16 cellular contexts compared by ENCODE assay signal in genomic region chr15:66057089-66057488, GRCh38.
DNase-seq lines count a peak whose midpoint lies in the region; ATAC-seq and TF ChIP-seq lines count a peak whose summit lies in the region.
"Had no signal": no experiment of that assay in that cellular context is flagged by ENCODE, and none has a peak within 500 bp of the region (broad histone marks: within the 10 kb centered on the region; RNA-seq: fewer than 3 reads in every experiment).

No MANE protein-coding gene starts in this region.

- intact Hi-C loops in left lung (cut with DNase I) (no loop called here), mammary epithelial cell (cut with micrococcal nuclease) (no loop called here)

- H3K36me3 ChIP-seq in H7 (replicated peaks; ENCODE audit: control insufficient read depth, insufficient read depth, low read length) = no peaks in the 10 kb centered on the region
- no peaks in the 10 kb centered on the region for H3K36me3 ChIP-seq in neural progenitor cell
- H3K36me3 ChIP-seq in left lung = no peaks in the 10 kb centered on the region
- H3K36me3 ChIP-seq in mammary epithelial cell (ENCODE audit: insufficient read depth, low read length) = no peaks in the 10 kb centered on the region

- H3K9me3 Mint-ChIP-seq in chondrocyte (ENCODE audit: low read depth) (no peaks in the 10 kb centered on the region), neural progenitor cell (no peaks in the 10 kb centered on the region)
- H3K9me3 Mint-ChIP-seq: H9 had no signal

- H4K20me1 ChIP-seq in neural progenitor cell (ENCODE audit: low read depth) = no peaks in the 10 kb centered on the region
- H4K20me1 ChIP-seq in mammary epithelial cell (ENCODE audit: insufficient read depth, low read length) = no peaks in the 10 kb centered on the region

- TF ChIP-seq CTCF in chondrocyte (IDR thresholded peaks at IDR 0.05) = no peak
- TF ChIP-seq CTCF in neural progenitor cell (IDR thresholded peaks at IDR 0.05) = no peak
- no peak for TF ChIP-seq CTCF in left lung (IDR thresholded peaks at IDR 0.05)
- no peak for TF ChIP-seq CTCF in mammary epithelial cell (conservative IDR thresholded peaks at IDR 0.05 in 1 of 2, IDR thresholded peaks at IDR 0.05 in 1 of 2; ENCODE audit: extremely low read depth in 1 of 2, insufficient read depth in 1 of 2, low read depth in 1 of 2, low read length in 2 of 2)

- WGBS in mammary epithelial cell (ENCODE audit: low coverage, missing lambda C conversion rate) = 85% methylated on average over 6 of the region's 7 CpGs

- no peak overlapping the region for H3K4me3 ChIP-seq in H7 (ENCODE audit: insufficient read depth, low read depth, low read length)
- no peak overlapping the region for H3K4me3 ChIP-seq in neural progenitor cell
- H3K4me3 ChIP-seq in left lung = no peak overlapping the region
- no peak overlapping the region for H3K4me3 ChIP-seq in mammary epithelial cell (replicated peaks in 1 of 3; ENCODE audit: insufficient read depth in 1 of 3, low read depth in 2 of 3, low read length in 3 of 3)

- dilution Hi-C loops in mammary epithelial cell (cut with HindIII; ENCODE audit: low sequenced_read_pairs) = no loop called here

- no TSS peak for BruUV-seq in mammary epithelial cell (replicated peaks; lab: Mats Ljungman, UMichigan)

- H3K4me2 ChIP-seq in neural progenitor cell (no peak overlapping the region), mammary epithelial cell (ENCODE audit: insufficient read depth, low read depth, low read length) (no peak overlapping the region)

- H3K27ac Mint-ChIP-seq in chondrocyte (ENCODE audit: unreplicated experiment) = no peak overlapping the region
- H3K27ac Mint-ChIP-seq in neural progenitor cell = no peak overlapping the region
- H3K27ac Mint-ChIP-seq: CD4-positive, alpha-beta memory T cell had no signal

- in situ Hi-C loops in mammary epithelial cell (cut with MboI; ENCODE audit: low sequenced_read_pairs in 2 of 2) = no loop called here

- H3K27me3 ChIP-seq in H7 (ENCODE audit: control insufficient read depth, insufficient read depth, low read length) (no peaks in the 10 kb centered on the region), neural progenitor cell (no peaks in the 10 kb centered on the region), left lung (peaks cover 0 to 14% of the 10 kb centered on the region in 2 donors), mammary epithelial cell (ENCODE audit: insufficient read depth, low read length) (no peaks in the 10 kb centered on the region)

- no peak overlapping the region for H3K9ac ChIP-seq in neural progenitor cell
- no peak overlapping the region for H3K9ac ChIP-seq in mammary epithelial cell (ENCODE audit: insufficient read depth, low read length)

- H3K79me2 ChIP-seq in neural progenitor cell (ENCODE audit: low read depth) = no peaks in the 10 kb centered on the region
- no peaks in the 10 kb centered on the region for H3K79me2 ChIP-seq in mammary epithelial cell (ENCODE audit: insufficient read depth, low read length)

- H3F3A ChIP-seq in neural progenitor cell (ENCODE audit: low read depth) = no peaks in the 10 kb centered on the region

- H3K4me1 Mint-ChIP-seq in chondrocyte (ENCODE audit: low read depth) (no peaks in the 10 kb centered on the region), neural progenitor cell (peaks cover 25% of the 10 kb centered on the region)
- H3K4me1 Mint-ChIP-seq: CD4-positive, alpha-beta memory T cell had no signal

- no peak for ATAC-seq in left lung
- ATAC-seq: HCT116 had no signal

- H3K36me3 Mint-ChIP-seq in chondrocyte (ENCODE audit: low read depth) (no peaks in the 10 kb centered on the region), neural progenitor cell (no peaks in the 10 kb centered on the region)
- H3K36me3 Mint-ChIP-seq: CD4-positive, alpha-beta memory T cell had no signal

- no peaks in the 10 kb centered on the region for H3K9me3 ChIP-seq in neural progenitor cell (ENCODE audit: low read depth)
- peaks cover 0 to 2% of the 10 kb centered on the region in 2 donors for H3K9me3 ChIP-seq in left lung
- no peaks in the 10 kb centered on the region for H3K9me3 ChIP-seq in mammary epithelial cell (replicated peaks; ENCODE audit: insufficient read depth, low read length)

- H3K4me3 Mint-ChIP-seq in chondrocyte (ENCODE audit: unreplicated experiment) (no peak overlapping the region), neural progenitor cell (no peak overlapping the region)
- H3K4me3 Mint-ChIP-seq: CD4-positive, alpha-beta memory T cell; H9 had no signal

- H3K4me1 ChIP-seq in neural progenitor cell = peaks cover 29% of the 10 kb centered on the region
- H3K4me1 ChIP-seq in left lung = no peaks in the 10 kb centered on the region
- no peaks in the 10 kb centered on the region for H3K4me1 ChIP-seq in mammary epithelial cell (ENCODE audit: insufficient read depth, low read length)

- H3K27ac ChIP-seq in neural progenitor cell = no peak overlapping the region
- no peak overlapping the region for H3K27ac ChIP-seq in left lung
- no peak overlapping the region for H3K27ac ChIP-seq in mammary epithelial cell (ENCODE audit: insufficient read depth, low read depth, low read length)

- no peak overlapping the region for H2AFZ ChIP-seq in neural progenitor cell (replicated peaks)
- H2AFZ ChIP-seq in mammary epithelial cell (ENCODE audit: low read depth, low read length) = no peak overlapping the region

- peak; percentile 52 for DNase-seq in H7
- peak; percentile 9 for DNase-seq in chondrocyte (ENCODE audit: low spot score)
- DNase-seq in neural progenitor cell (ENCODE audit: low spot score) = peak; percentile 56
- no peak for DNase-seq in left lung
- no peak for DNase-seq in NCI-H187 treated with DMSO at 0.1 percent for 48 hours (lab: John Stamatoyannopoulos, UW)
- no peak for DNase-seq in mammary epithelial cell
- DNase-seq: C1 segment of cervical spinal cord; Calu3; CD4-positive, alpha-beta memory T cell; COR-L47; DMS53; DMS79 treated with DMSO at 0.1 percent for 48 hours; GF-D8; GOT3; H9 had no signal

- peaks cover 53% of the 10 kb centered on the region for H3K27me3 Mint-ChIP-seq in chondrocyte (ENCODE audit: low read depth)
- peaks cover 5% of the 10 kb centered on the region for H3K27me3 Mint-ChIP-seq in neural progenitor cell (ENCODE audit: insufficient read depth, low read depth)

- CTCF ChIA-PET in mammary epithelial cell (lab: Charles Lee; ENCODE audit: low non-redundant PET) = no interaction called here

Comparison
In these comparisons a context has a peak if more than half of its experiments do, and no peak if none do; other contexts are left out.
1. DNase-seq: peak in H7 (single experiment), chondrocyte (single experiment) and neural progenitor cell (single experiment); none in left lung (0 of 2), NCI-H187 treated with DMSO at 0.1 percent for 48 hours (single experiment) and mammary epithelial cell (single experiment).